Comparison of ENCODE assay signal across 8 cellular contexts in the genomic region with DNA sequence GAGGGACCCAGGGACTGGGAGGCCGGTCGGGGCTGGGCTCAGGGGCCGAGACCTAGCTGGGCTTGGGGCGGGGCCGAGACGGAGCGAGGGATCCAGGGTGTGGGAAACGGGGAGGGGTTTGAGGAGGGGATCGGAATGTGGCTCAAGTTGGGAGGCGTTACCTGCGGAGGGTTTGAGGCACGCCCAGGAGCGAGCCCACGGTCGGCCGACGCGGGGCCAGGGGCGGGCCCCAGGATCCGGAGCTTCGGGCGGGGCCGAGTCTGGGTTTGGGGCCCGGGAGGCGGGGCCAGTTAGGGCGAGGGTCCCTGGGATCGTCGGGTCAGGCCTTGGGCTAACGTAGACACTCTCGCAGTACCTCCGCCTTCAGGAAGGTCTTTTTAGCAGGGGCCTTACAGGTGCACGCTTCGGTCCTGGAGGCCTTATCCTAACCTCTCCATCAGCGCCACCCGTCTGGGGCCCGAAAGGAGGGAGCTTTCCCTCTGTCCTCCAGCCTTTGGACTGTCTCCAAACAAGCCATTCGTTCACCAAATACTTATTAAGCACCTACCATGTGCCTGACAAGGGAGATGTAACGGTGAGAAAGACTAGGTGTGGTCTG.
A peak's percentile ranks its signal among the peaks of the same experiment; 100 is the strongest.
DNase-seq lines count a peak whose midpoint lies in the region; ATAC-seq, FAIRE-seq and TF ChIP-seq lines count a peak whose summit lies in the region.
"Not testable (repeated sequence)": the region's sequence is repeated elsewhere in the genome, so short reads cannot be mapped to it uniquely, and the experiment has no call there.

No MANE protein-coding gene starts in this region.

- POLR2A ChIA-PET in activated B cell treated with CpG ODN at 0.5 μM for 24 hours (lab: Charles Lee) = interaction anchor here (1.3 kb wide), 1 partner anchor 14 kb away, joined by 3 read pairs; no protein-coding TSS in a partner anchor

- TF ChIP-seq EP300 in ovary (IDR thresholded peaks at IDR 0.05) = not testable (repeated sequence)

- not testable (repeated sequence) for H3K27me3 ChIP-seq in iPS-20b (ENCODE audit: insufficient read depth, low read length); ovary; aorta (ENCODE audit: control insufficient read depth in 1 of 2, insufficient read depth in 2 of 2, low read length in 1 of 2)

- in situ Hi-C loops in G401 (cut with HindIII; ENCODE audit: low sequenced_read_pairs) = not testable (repeated sequence)

- TF ChIP-seq CTCF in activated B cell treated with CpG ODN at 0.5 μM for 24 hours (IDR thresholded peaks at IDR 0.05); coronary artery (IDR thresholded peaks at IDR 0.05); ovary (IDR thresholded peaks at IDR 0.05): not testable (repeated sequence)

- H3K27me3 Mint-ChIP-seq in activated B cell treated with CpG ODN at 0.5 μM for 24 hours = not testable (repeated sequence)

- peak overlapping the region; percentile 88 for H3K9ac ChIP-seq in iPS-20b (ENCODE audit: low read depth, low read length)

- peak; percentile 40 for TF ChIP-seq POLR2A in ovary (IDR thresholded peaks at IDR 0.05)

- not testable (repeated sequence) for H3K4me1 ChIP-seq in iPS-20b (ENCODE audit: insufficient read depth, low read length); ovary (ENCODE audit: insufficient read depth); aorta (ENCODE audit: control insufficient read depth in 1 of 2, insufficient read depth in 2 of 2, low read length in 2 of 2)

- H3K36me3 Mint-ChIP-seq in activated B cell treated with CpG ODN at 0.5 μM for 24 hours (ENCODE audit: low read depth) = peaks cover 16% of the 10 kb centered on the region

- peak overlapping the region; percentile 82 to 92 for H3K27ac ChIP-seq in coronary artery
- H3K27ac ChIP-seq in iPS-20b (ENCODE audit: low read length) = peak overlapping the region; percentile 76
- H3K27ac ChIP-seq in ovary = peak overlapping the region; percentile 18 to 95
- peak overlapping the region in 1 of 2 donors; percentile 65 for H3K27ac ChIP-seq in aorta (ENCODE audit: low read depth in 1 of 2, low read length in 2 of 2)

- FAIRE-seq in HTR-8/SVneo (lab: Jason Lieb, UNC) = not testable (repeated sequence)

- CTCF ChIA-PET in activated B cell treated with CpG ODN at 0.5 μM for 24 hours (lab: Charles Lee) = not testable (repeated sequence)

- 1 to 2% (median 1%) methylated on average over 24 to 38 of the region's 38 CpGs for WGBS in ovary, 3 donors
- 2 to 3% methylated on average over 25 to 38 of the region's 38 CpGs for WGBS in aorta, 2 donors

- H3K36me3 ChIP-seq in iPS-20b (ENCODE audit: insufficient read depth, low read depth, low read length); ovary; aorta (ENCODE audit: control insufficient read depth in 1 of 2, insufficient read depth in 2 of 2, low read length in 1 of 2): not testable (repeated sequence)

- peaks cover 13% of the 10 kb centered on the region for H3K4me1 Mint-ChIP-seq in activated B cell treated with CpG ODN at 0.5 μM for 24 hours

- peak overlapping the region; percentile 100 for H3K27ac Mint-ChIP-seq in activated B cell treated with CpG ODN at 0.5 μM for 24 hours

- not testable (repeated sequence) for H3K9me3 ChIP-seq in iPS-20b (ENCODE audit: insufficient read depth, low read depth, low read length); ovary; aorta (ENCODE audit: control insufficient read depth, low read length)

- intact Hi-C loops in activated B cell treated with CpG ODN at 0.5 μM for 24 hours (cut with micrococcal nuclease) = loop anchor here (1.0 to 5.0 kb wide), 2 partner anchors 206 to 349 kb away; partner anchors contain the start of gene ZNF717
- intact Hi-C loops in ovary (cut with DNase I) = not testable (repeated sequence)
- intact Hi-C loops in aorta (cut with DNase I) = loop anchor here in 1 of 2 donors (10.0 kb wide), 1 partner anchor 209 kb away; no protein-coding TSS in a partner anchor

- DNase-seq in G401 (ENCODE audit: low spot score) = peak; percentile 44
- DNase-seq in HTR-8/SVneo (ENCODE audit: insufficient read length, low spot score) = peak; percentile 54
- peak; percentile 47 for DNase-seq in NCI-H524 treated with DMSO at 0.1 percent for 48 hours (lab: John Stamatoyannopoulos, UW)
- not testable (repeated sequence) for DNase-seq in activated B cell treated with CpG ODN at 0.5 μM for 24 hours, ovary, aorta
- DNase-seq in coronary artery (ENCODE audit: low spot score) = peak; percentile 86

- H3K4me3 Mint-ChIP-seq in activated B cell treated with CpG ODN at 0.5 μM for 24 hours = peak overlapping the region; percentile 98

- H3K4me3 ChIP-seq in coronary artery (peak overlapping the region; percentile 76), iPS-20b (ENCODE audit: low read length) (peak overlapping the region; percentile 82), ovary (peak overlapping the region; percentile 88), aorta (ENCODE audit: low read length in 2 of 2) (peak overlapping the region; percentile 13 to 54)

- ATAC-seq in activated B cell treated with CpG ODN at 0.5 μM for 24 hours (ENCODE audit: low read depth); aorta (ENCODE audit: low FRiP score): not testable (repeated sequence)

- not testable (repeated sequence) for H3K9me3 Mint-ChIP-seq in activated B cell treated with CpG ODN at 0.5 μM for 24 hours

Comparison
In these comparisons a context has a peak if more than half of its experiments do, and no peak if none do; other contexts are left out.
1. H3K4me3 ChIP-seq: peak in every context shown above with its lines; median percentile 88 in ovary; 82 in iPS-20b; 76 in coronary artery; 34 in aorta.